In genomic region chr3:196181127-196181546, GRCh38 we compare ENCODE assay signal across 16 cellular contexts. TPM values are rescaled to one million over a fixed set of nuclear protein-coding genes. Genes with fewer than 3 reads are reported as not detected.
DNase-seq lines count a peak whose midpoint lies in the region; ATAC-seq and TF ChIP-seq lines count a peak whose summit lies in the region.
"Had no signal": no experiment of that assay in that cellular context is flagged by ENCODE, and none has a peak within 500 bp of the region (broad histone marks: within the 10 kb centered on the region; RNA-seq: fewer than 3 reads in every experiment).

No MANE protein-coding gene starts in this region.

- no peaks in the 10 kb centered on the region for H3K36me3 ChIP-seq in H7 (replicated peaks; ENCODE audit: control insufficient read depth, insufficient read depth, low read length)

- ATAC-seq in GM21723 (IDR thresholded peaks at IDR 0.05; ENCODE audit: unreplicated experiment), result no peak

- 68 to 86% methylated on average over 10 of the region's 10 CpGs for WGBS in lower leg skin, 2 donors

- no peaks in the 10 kb centered on the region for H3K27me3 ChIP-seq in H7 (ENCODE audit: control insufficient read depth, insufficient read depth, low read length)

- TF ChIP-seq CTCF in lower leg skin (IDR thresholded peaks at IDR 0.05), result no peak

- intact Hi-C loops in lower leg skin (cut with DNase I; ENCODE audit: low total_unique reads), result no loop called here

- no peak for TF ChIP-seq POLR2A in erythroblast (IDR thresholded peaks at IDR 0.05; ENCODE audit: low read length)
- TF ChIP-seq POLR2A in lower leg skin (IDR thresholded peaks at IDR 0.05), result no peak

- H3K4me3 ChIP-seq in H7 (ENCODE audit: insufficient read depth, low read depth, low read length), result no peak overlapping the region
- H3K4me3 ChIP-seq in lower leg skin (ENCODE audit: low read depth, poor library complexity, severe bottlenecking), result no peak overlapping the region
- H3K4me3 ChIP-seq: lung had no signal

- DNase-seq in NCI-H2196 (lab: John Stamatoyannopoulos, UW; ENCODE audit: unreplicated experiment) (peak; percentile 46), NCI-H2196 treated with DMSO at 0.1 percent for 48 hours (lab: John Stamatoyannopoulos, UW; ENCODE audit: unreplicated experiment) (no peak), H7 (peak; percentile 39), OCI-M1 (lab: John Stamatoyannopoulos, UW) (peak; percentile 33), erythroblast (lab: John Stamatoyannopoulos, UW) (peak; percentile 36 to 45), amniotic stem cell (lab: John Stamatoyannopoulos, UW) (no peak), lower leg skin (ENCODE audit: low spot score in 2 of 2) (no peak)
- DNase-seq: hippocampal formation, NCI-H2081 treated with DMSO at 0.1 percent for 48 hours, nucleus accumbens, trophoblast cell had no signal

RNA-seq across cellular contexts. Expression of gene ZDHHC19, which starts 30.1 kb away (rescaled TPM):
- 1.8 TPM in 1 of 2 replicates, not detected in the other for total RNA-seq in H7 (2014; rRNA removed; shearing (Covaris generic))
- not detected for total RNA-seq in lower leg skin
- total RNA-seq: epithelial cell of proximal tubule, RPMI7951, skeletal muscle tissue had no signal

RNA-seq across cellular contexts. Expression of gene SLC51A, which starts 35.2 kb away (rescaled TPM):
- 0.24 and 0.30 TPM in 2 replicates for total RNA-seq in H7 (2014; rRNA removed; shearing (Covaris generic))
- total RNA-seq in lower leg skin, result not detected
- total RNA-seq: RPMI7951 had no signal

Comparison
In these comparisons a context has a peak if more than half of its experiments do, and no peak if none do; other contexts are left out.
1. DNase-seq: peak in NCI-H2196 (single experiment), H7 (single experiment), OCI-M1 (single experiment) and erythroblast (2 of 2); none in NCI-H2196 treated with DMSO at 0.1 percent for 48 hours (single experiment), amniotic stem cell (single experiment) and lower leg skin (0 of 2).